1 cellular context compared by ENCODE assay signal in the genomic region with DNA sequence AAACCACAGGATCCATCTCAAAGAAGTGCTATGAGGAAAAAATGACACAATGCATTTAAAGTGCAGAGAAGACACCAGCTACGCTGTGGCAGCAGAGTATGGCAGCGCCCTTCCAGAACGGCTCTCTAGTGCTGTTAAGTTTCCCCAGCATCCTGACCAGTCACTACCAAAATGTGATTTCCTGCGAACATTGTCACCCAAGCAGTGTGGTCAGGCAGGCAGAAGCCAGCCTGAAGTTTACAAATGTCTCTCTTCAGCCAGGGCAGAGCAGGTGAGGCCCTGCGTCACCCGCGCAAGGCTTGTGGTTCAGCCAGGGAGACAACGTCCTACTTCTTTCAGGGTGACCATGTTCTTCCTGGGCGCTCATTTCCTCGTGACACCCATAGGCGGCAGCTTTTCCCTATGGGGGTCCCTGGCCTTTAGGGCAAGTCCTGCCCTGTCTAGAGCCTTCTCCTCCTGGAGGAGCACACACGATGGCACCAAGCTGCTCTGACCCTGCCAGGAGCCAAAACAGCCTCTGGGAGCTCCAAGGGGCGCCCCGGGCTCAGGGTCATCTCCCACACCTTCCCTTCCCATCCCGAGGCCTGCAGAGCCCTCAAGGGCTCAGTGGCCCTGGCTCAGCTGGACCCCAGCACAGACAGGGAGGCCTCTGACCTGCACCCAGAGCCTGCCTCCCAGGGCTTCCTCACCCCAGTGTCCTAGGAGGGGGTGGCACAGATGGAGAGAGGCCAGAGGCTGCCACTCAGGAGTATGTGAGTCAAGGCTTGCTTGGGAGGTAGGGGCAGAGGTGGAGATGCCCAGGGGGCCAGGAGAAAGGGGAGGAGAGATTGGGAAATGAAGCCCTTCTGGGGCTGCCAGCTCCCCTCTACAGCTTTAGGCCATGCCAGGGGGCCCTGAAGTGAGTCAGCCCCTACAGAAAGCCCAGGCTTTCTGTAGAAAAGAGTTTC.
TF ChIP-seq lines count a peak whose summit lies in the region.

No MANE protein-coding gene starts in this region.

TF ChIP-seq in HepG2, 621 proteins besides CTCF, POLR2A, EP300 and RAD21 (continued from another document and continues in another):
- TF ChIP-seq, protein P1, sequence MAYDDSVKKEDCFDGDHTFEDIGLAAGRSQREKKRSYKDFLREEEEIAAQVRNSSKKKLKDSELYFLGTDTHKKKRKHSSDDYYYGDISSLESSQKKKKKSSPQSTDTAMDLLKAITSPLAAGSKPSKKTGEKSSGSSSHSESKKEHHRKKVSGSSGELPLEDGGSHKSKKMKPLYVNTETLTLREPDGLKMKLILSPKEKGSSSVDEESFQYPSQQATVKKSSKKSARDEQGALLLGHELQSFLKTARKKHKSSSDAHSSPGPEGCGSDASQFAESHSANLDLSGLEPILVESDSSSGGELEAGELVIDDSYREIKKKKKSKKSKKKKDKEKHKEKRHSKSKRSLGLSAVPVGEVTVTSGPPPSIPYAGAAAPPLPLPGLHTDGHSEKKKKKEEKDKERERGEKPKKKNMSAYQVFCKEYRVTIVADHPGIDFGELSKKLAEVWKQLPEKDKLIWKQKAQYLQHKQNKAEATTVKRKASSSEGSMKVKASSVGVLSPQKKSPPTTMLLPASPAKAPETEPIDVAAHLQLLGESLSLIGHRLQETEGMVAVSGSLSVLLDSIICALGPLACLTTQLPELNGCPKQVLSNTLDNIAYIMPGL (CRISPR knock-in tag; IDR thresholded peaks at IDR 0.05; ENCODE audit: borderline replicate concordance in 1 of 2, low read depth in 1 of 2): peak; percentile 85 to 95
- TF ChIP-seq, protein P2, sequence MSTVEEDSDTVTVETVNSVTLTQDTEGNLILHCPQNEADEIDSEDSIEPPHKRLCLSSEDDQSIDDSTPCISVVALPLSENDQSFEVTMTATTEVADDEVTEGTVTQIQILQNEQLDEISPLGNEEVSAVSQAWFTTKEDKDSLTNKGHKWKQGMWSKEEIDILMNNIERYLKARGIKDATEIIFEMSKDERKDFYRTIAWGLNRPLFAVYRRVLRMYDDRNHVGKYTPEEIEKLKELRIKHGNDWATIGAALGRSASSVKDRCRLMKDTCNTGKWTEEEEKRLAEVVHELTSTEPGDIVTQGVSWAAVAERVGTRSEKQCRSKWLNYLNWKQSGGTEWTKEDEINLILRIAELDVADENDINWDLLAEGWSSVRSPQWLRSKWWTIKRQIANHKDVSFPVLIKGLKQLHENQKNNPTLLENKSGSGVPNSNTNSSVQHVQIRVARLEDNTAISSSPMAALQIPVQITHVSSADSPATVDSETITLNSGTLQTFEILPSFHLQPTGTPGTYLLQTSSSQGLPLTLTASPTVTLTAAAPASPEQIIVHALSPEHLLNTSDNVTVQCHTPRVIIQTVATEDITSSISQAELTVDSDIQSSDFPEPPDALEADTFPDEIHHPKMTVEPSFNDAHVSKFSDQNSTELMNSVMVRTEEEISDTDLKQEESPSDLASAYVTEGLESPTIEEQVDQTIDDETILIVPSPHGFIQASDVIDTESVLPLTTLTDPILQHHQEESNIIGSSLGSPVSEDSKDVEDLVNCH (CRISPR knock-in tag; IDR thresholded peaks at IDR 0.05): no peak
- TF ChIP-seq, protein P3, sequence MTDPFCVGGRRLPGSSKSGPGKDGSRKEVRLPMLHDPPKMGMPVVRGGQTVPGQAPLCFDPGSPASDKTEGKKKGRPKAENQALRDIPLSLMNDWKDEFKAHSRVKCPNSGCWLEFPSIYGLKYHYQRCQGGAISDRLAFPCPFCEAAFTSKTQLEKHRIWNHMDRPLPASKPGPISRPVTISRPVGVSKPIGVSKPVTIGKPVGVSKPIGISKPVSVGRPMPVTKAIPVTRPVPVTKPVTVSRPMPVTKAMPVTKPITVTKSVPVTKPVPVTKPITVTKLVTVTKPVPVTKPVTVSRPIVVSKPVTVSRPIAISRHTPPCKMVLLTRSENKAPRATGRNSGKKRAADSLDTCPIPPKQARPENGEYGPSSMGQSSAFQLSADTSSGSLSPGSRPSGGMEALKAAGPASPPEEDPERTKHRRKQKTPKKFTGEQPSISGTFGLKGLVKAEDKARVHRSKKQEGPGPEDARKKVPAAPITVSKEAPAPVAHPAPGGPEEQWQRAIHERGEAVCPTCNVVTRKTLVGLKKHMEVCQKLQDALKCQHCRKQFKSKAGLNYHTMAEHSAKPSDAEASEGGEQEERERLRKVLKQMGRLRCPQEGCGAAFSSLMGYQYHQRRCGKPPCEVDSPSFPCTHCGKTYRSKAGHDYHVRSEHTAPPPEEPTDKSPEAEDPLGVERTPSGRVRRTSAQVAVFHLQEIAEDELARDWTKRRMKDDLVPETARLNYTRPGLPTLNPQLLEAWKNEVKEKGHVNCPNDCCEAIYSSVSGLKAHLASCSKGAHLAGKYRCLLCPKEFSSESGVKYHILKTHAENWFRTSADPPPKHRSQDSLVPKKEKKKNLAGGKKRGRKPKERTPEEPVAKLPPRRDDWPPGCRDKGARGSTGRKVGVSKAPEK (CRISPR knock-in tag; IDR thresholded peaks at IDR 0.05; ENCODE audit: borderline replicate concordance): peak; percentile 84; the same call in 1 of the 2 replicates
- TF ChIP-seq ZFP36L1 (CRISPR knock-in tag; IDR thresholded peaks at IDR 0.05) (no peak), SSRP1 (CRISPR knock-in tag; IDR thresholded peaks at IDR 0.05) (no peak), ZNF446 (CRISPR knock-in tag; IDR thresholded peaks at IDR 0.05) (no peak), SALL2 (CRISPR knock-in tag; IDR thresholded peaks at IDR 0.05) (peak; percentile 62; the same call in 1 of the 2 replicates), ISL2 (CRISPR knock-in tag; IDR thresholded peaks at IDR 0.05) (no peak), ZNF713 (CRISPR knock-in tag; IDR thresholded peaks at IDR 0.05) (no peak), ZNF562 (CRISPR knock-in tag; IDR thresholded peaks at IDR 0.05; ENCODE audit: borderline replicate concordance) (no peak), SP4 (CRISPR knock-in tag; IDR thresholded peaks at IDR 0.05) (no peak), MLLT10 (CRISPR knock-in tag; IDR thresholded peaks at IDR 0.05) (no peak), ZKSCAN8 (CRISPR knock-in tag; IDR thresholded peaks at IDR 0.05; ENCODE audit: borderline replicate concordance) (peak; percentile 69; the same call in 1 of the 2 replicates), CEBPB (IDR thresholded peaks at IDR 0.05; ENCODE audit: borderline replicate concordance, low read depth, low read length) (no peak), SNAPC2 (CRISPR knock-in tag; IDR thresholded peaks at IDR 0.05) (no peak; the same call in 1 of the 2 replicates), ZBTB7B (CRISPR knock-in tag; IDR thresholded peaks at IDR 0.05) (peak; percentile 98), ZNF501 (CRISPR knock-in tag; IDR thresholded peaks at IDR 0.05) (no peak), ZNF782 (CRISPR knock-in tag; IDR thresholded peaks at IDR 0.05; ENCODE audit: borderline replicate concordance) (0 out of 2 replicates have a peak, but pooled peaks have one; percentile 64), ZNF558 (CRISPR knock-in tag; IDR thresholded peaks at IDR 0.05; ENCODE audit: borderline replicate concordance) (no peak), RFXANK (CRISPR knock-in tag; IDR thresholded peaks at IDR 0.05) (no peak; the same call in 1 of the 2 replicates), FOSL2 (CRISPR knock-in tag; IDR thresholded peaks at IDR 0.05) (no peak; the same call in none of the 2 replicates)
- TF ChIP-seq, protein P4, sequence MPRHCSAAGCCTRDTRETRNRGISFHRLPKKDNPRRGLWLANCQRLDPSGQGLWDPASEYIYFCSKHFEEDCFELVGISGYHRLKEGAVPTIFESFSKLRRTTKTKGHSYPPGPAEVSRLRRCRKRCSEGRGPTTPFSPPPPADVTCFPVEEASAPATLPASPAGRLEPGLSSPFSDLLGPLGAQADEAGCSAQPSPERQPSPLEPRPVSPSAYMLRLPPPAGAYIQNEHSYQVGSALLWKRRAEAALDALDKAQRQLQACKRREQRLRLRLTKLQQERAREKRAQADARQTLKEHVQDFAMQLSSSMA (CRISPR knock-in tag; IDR thresholded peaks at IDR 0.05): no peak
- TF ChIP-seq, protein P5, sequence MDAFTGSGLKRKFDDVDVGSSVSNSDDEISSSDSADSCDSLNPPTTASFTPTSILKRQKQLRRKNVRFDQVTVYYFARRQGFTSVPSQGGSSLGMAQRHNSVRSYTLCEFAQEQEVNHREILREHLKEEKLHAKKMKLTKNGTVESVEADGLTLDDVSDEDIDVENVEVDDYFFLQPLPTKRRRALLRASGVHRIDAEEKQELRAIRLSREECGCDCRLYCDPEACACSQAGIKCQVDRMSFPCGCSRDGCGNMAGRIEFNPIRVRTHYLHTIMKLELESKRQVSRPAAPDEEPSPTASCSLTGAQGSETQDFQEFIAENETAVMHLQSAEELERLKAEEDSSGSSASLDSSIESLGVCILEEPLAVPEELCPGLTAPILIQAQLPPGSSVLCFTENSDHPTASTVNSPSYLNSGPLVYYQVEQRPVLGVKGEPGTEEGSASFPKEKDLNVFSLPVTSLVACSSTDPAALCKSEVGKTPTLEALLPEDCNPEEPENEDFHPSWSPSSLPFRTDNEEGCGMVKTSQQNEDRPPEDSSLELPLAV (CRISPR knock-in tag; conservative IDR thresholded peaks at IDR 0.05; ENCODE audit: low read depth): no peak
- TF ChIP-seq, protein P6, sequence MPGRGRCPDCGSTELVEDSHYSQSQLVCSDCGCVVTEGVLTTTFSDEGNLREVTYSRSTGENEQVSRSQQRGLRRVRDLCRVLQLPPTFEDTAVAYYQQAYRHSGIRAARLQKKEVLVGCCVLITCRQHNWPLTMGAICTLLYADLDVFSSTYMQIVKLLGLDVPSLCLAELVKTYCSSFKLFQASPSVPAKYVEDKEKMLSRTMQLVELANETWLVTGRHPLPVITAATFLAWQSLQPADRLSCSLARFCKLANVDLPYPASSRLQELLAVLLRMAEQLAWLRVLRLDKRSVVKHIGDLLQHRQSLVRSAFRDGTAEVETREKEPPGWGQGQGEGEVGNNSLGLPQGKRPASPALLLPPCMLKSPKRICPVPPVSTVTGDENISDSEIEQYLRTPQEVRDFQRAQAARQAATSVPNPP (CRISPR knock-in tag; IDR thresholded peaks at IDR 0.05): no peak
- TF ChIP-seq, protein P7, sequence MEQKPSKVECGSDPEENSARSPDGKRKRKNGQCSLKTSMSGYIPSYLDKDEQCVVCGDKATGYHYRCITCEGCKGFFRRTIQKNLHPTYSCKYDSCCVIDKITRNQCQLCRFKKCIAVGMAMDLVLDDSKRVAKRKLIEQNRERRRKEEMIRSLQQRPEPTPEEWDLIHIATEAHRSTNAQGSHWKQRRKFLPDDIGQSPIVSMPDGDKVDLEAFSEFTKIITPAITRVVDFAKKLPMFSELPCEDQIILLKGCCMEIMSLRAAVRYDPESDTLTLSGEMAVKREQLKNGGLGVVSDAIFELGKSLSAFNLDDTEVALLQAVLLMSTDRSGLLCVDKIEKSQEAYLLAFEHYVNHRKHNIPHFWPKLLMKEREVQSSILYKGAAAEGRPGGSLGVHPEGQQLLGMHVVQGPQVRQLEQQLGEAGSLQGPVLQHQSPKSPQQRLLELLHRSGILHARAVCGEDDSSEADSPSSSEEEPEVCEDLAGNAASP (CRISPR knock-in tag; IDR thresholded peaks at IDR 0.05; ENCODE audit: borderline replicate concordance): peak; percentile 58
- TF ChIP-seq, protein P8, sequence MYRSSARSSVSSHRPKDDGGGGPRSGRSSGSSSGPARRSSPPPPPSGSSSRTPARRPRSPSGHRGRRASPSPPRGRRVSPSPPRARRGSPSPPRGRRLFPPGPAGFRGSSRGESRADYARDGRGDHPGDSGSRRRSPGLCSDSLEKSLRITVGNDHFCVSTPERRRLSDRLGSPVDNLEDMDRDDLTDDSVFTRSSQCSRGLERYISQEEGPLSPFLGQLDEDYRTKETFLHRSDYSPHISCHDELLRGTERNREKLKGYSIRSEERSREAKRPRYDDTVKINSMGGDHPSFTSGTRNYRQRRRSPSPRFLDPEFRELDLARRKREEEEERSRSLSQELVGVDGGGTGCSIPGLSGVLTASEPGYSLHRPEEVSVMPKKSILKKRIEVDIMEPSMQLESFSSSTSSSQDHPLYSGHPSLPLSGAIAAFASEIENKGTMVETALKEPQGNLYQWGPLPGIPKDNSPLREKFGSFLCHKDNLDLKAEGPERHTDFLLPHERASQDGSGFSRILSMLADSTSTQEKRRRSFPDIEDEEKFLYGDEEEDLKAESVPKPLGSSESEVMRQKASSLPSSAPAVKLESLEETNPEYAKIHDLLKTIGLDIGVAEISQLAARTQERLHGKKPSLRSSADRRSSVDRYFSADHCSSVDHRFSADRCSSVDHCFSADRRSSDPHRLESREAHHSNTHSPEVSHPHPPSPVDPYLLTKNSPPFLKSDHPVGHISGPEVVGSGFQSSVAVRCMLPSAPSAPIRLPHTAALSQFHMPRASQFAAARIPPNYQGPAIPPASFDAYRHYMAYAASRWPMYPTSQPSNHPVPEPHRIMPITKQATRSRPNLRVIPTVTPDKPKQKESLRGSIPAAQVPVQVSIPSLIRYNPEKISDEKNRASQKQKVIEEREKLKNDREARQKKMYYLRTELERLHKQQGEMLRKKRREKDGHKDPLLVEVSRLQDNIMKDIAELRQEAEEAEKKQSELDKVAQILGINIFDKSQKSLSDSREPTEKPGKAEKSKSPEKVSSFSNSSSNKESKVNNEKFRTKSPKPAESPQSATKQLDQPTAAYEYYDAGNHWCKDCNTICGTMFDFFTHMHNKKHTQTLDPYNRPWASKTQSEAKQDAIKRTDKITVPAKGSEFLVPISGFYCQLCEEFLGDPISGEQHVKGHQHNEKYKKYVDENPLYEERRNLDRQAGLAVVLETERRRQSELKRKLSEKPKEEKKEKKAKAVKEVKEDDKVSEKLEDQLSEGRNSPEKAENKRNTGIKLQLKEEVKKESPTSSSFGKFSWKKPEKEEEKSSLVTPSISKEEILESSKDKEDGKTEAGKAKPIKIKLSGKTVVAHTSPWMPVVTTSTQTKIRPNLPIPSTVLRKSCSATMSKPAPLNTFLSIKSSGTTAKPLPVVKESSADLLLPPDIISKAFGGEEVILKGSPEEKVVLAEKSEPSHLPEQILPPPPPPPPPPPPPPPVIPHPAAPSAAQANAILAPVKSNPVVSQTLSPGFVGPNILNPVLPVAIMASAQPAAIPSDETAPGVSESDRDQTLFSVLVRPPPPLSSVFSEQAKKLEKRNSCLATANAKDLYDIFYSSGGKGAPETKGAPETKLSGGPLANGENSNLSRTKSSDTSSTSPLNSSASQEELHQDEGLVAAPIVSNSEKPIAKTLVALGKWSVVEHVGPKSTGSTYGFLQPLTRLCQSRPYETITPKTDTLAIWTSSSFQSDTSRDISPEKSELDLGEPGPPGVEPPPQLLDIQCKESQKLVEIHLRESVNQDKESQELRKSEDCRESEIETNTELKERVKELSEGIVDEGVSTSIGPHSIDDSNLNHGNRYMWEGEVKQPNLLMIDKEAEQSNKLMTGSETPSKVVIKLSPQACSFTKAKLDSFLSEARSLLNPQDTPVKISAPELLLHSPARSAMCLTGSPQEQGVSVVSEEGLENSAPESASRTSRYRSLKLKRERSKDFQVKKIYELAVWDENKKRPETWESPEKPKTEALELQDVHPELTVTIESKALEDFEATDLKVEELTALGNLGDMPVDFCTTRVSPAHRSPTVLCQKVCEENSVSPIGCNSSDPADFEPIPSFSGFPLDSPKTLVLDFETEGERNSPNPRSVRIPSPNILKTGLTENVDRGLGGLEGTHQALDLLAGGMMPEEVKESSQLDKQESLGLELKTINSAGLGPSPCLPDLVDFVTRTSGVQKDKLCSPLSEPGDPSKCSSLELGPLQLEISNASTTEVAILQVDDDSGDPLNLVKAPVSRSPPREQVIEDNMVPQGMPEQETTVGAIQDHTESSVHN (CRISPR knock-in tag; IDR thresholded peaks at IDR 0.05): peak; percentile 94
- TF ChIP-seq, protein P9, sequence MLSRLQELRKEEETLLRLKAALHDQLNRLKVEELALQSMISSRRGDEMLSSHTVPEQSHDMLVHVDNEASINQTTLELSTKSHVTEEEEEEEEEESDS (CRISPR knock-in tag; IDR thresholded peaks at IDR 0.05; ENCODE audit: borderline replicate concordance): no peak
